ENCODE assay signal across 10 cellular contexts in genomic region chr18:48926420-48926857, GRCh38. TPM values are rescaled to one million over a fixed set of nuclear protein-coding genes. Genes with fewer than 3 reads are reported as not detected.
DNase-seq lines count a peak whose midpoint lies in the region; ATAC-seq and TF ChIP-seq lines count a peak whose summit lies in the region.
"Had no signal": no experiment of that assay in that cellular context is flagged by ENCODE, and none has a peak within 500 bp of the region (broad histone marks: within the 10 kb centered on the region; RNA-seq: fewer than 3 reads in every experiment).

No MANE protein-coding gene starts in this region.

- peaks cover 2% of the 10 kb centered on the region for H3K36me3 ChIP-seq in right atrium auricular region
- H3K36me3 ChIP-seq in lower lobe of right lung: peaks cover 3% of the 10 kb centered on the region
- peaks cover 3% of the 10 kb centered on the region for H3K36me3 ChIP-seq in upper lobe of right lung

- H3K27ac ChIP-seq in right atrium auricular region (peak overlapping the region; percentile 81 to 98), lower lobe of right lung (peak overlapping the region; percentile 79), upper lobe of right lung (peak overlapping the region; percentile 24), caudate nucleus (ENCODE audit: low read depth, low read length) (no peak overlapping the region)

- H3K27me3 ChIP-seq in right atrium auricular region (no peaks in the 10 kb centered on the region), lower lobe of right lung (ENCODE audit: low read depth) (no peaks in the 10 kb centered on the region), upper lobe of right lung (no peaks in the 10 kb centered on the region)

- DNase-seq in right atrium auricular region (ENCODE audit: low spot score) (no peak), Right ventricle myocardium inferior (ENCODE audit: missing footprints) (no peak), SHP77 treated with DMSO at 0.1 percent for 48 hours (lab: John Stamatoyannopoulos, UW) (peak; percentile 70), lower lobe of right lung (no peak), upper lobe of right lung (no peak), caudate nucleus (lab: John Stamatoyannopoulos, UW) (no peak), NCI-H1694 (lab: John Stamatoyannopoulos, UW) (no peak)
- DNase-seq: mammary epithelial cell, NCI-H446 treated with DMSO at 0.1 percent for 48 hours had no signal

- H3K4me3 ChIP-seq in right atrium auricular region: no peak overlapping the region
- no peak overlapping the region for H3K4me3 ChIP-seq in lower lobe of right lung
- no peak overlapping the region for H3K4me3 ChIP-seq in upper lobe of right lung

- H3K9me3 ChIP-seq in right atrium auricular region: no peaks in the 10 kb centered on the region
- no peaks in the 10 kb centered on the region for H3K9me3 ChIP-seq in lower lobe of right lung
- no peaks in the 10 kb centered on the region for H3K9me3 ChIP-seq in upper lobe of right lung

- intact Hi-C loops in Right ventricle myocardium inferior (cut with DNase I): no loop called here
- intact Hi-C loops in lower lobe of right lung (cut with DNase I): no loop called here
- intact Hi-C loops in upper lobe of right lung (cut with DNase I): no loop called here

- H3K4me1 ChIP-seq in right atrium auricular region (peaks cover 0 to 98% of the 10 kb centered on the region in 2 donors), lower lobe of right lung (peaks cover 100% of the 10 kb centered on the region), upper lobe of right lung (peaks cover 98% of the 10 kb centered on the region)

- ATAC-seq in Right ventricle myocardium inferior (no peak), lower lobe of right lung (no peak), upper lobe of right lung (no peak), HG02870 (IDR thresholded peaks at IDR 0.05; ENCODE audit: unreplicated experiment) (no peak)

- TF ChIP-seq CTCF in right atrium auricular region (IDR thresholded peaks at IDR 0.05): no peak
- no peak for TF ChIP-seq CTCF in lower lobe of right lung (IDR thresholded peaks at IDR 0.05)
- no peak for TF ChIP-seq CTCF in upper lobe of right lung (IDR thresholded peaks at IDR 0.05)

RNA-seq across cellular contexts. Expression of gene SMAD7, which starts 24.3 kb away (rescaled TPM):
- total RNA-seq in right atrium auricular region (10 to 100 TPM; 55.1 to 98.1 TPM), Right ventricle myocardium inferior (12.0 TPM), lower lobe of right lung (63.4 TPM), upper lobe of right lung (68.9 TPM)
